Comparison of ENCODE assay signal across 1 cellular context in genomic region chr9:113677057-113677456, GRCh38.
TF ChIP-seq lines count a peak whose summit lies in the region.

No MANE protein-coding gene starts in this region.

TF ChIP-seq in H1, 55 proteins besides CTCF, POLR2A, EP300 and RAD21:
- TF ChIP-seq ZNF274 (IDR thresholded peaks at IDR 0.05; ENCODE audit: borderline replicate concordance, extremely low read depth, low read length), result no peak
- no peak for TF ChIP-seq GTF2F1 (IDR thresholded peaks at IDR 0.05; ENCODE audit: borderline replicate concordance, low read depth, low read length)
- no peak for TF ChIP-seq SP1 (IDR thresholded peaks at IDR 0.05; ENCODE audit: low read depth, low read length)
- TF ChIP-seq CBX8 (IDR thresholded peaks at IDR 0.05; ENCODE audit: borderline replicate concordance, low read depth, low read length), result no peak
- no peak for TF ChIP-seq HDAC6 (IDR thresholded peaks at IDR 0.05; ENCODE audit: low read depth, low read length)
